ENCODE assay signal across 12 cellular contexts in genomic region chr14:55546212-55546874, GRCh38. TPM values are rescaled to one million over a fixed set of nuclear protein-coding genes. Genes with fewer than 3 reads are reported as not detected.
DNase-seq lines count a peak whose midpoint lies in the region; ATAC-seq, FAIRE-seq and TF ChIP-seq lines count a peak whose summit lies in the region.
"Had no signal": no experiment of that assay in that cellular context is flagged by ENCODE, and none has a peak within 500 bp of the region (broad histone marks: within the 10 kb centered on the region; RNA-seq: fewer than 3 reads in every experiment).

No MANE protein-coding gene starts in this region.

- peak; percentile 62 for ATAC-seq in GM19035 (IDR thresholded peaks at IDR 0.05; ENCODE audit: unreplicated experiment)
- peak; percentile 63 for ATAC-seq in GM21786 (IDR thresholded peaks at IDR 0.05; ENCODE audit: unreplicated experiment)
- ATAC-seq in HG03139 (IDR thresholded peaks at IDR 0.05; ENCODE audit: unreplicated experiment): peak; percentile 57
- no peak for ATAC-seq in right lobe of liver
- ATAC-seq: sciatic nerve had no signal

- no peaks in the 10 kb centered on the region for H3K4me1 ChIP-seq in right lobe of liver

- no peak for TF ChIP-seq POLR2A in right lobe of liver (IDR thresholded peaks at IDR 0.05)

- peak; percentile 82 for FAIRE-seq in urothelium cell line (lab: Jason Lieb, UNC)

- H3K27me3 ChIP-seq in right lobe of liver (no peaks in the 10 kb centered on the region), dorsolateral prefrontal cortex (no peaks in the 10 kb centered on the region)
- H3K27me3 ChIP-seq: hepatocyte had no signal

- H3K9me3 ChIP-seq in right lobe of liver: no peaks in the 10 kb centered on the region

- H3K4me3 ChIP-seq in right lobe of liver: no peak overlapping the region
- H3K4me3 ChIP-seq in dorsolateral prefrontal cortex: no peak overlapping the region
- H3K4me3 ChIP-seq: GM23248, hepatocyte had no signal

- no peaks in the 10 kb centered on the region for H3K36me3 ChIP-seq in right lobe of liver

- DNase-seq in urothelium cell line (ENCODE audit: low spot score) (no peak), NCI-H82 treated with DMSO at 0.1 percent for 48 hours (lab: John Stamatoyannopoulos, UW; ENCODE audit: unreplicated experiment) (no peak), right lobe of liver (no peak), dorsolateral prefrontal cortex (no peak)
- DNase-seq: activated CD8-positive, alpha-beta memory T cell treated with anti-CD3 and anti-CD28 coated beads for 24 hours; caudate nucleus; GM23248 had no signal

- H3K27ac ChIP-seq in right lobe of liver: no peak overlapping the region
- H3K27ac ChIP-seq in dorsolateral prefrontal cortex: no peak overlapping the region
- H3K27ac ChIP-seq: GM23248, hepatocyte had no signal

- TF ChIP-seq CTCF in right lobe of liver (IDR thresholded peaks at IDR 0.05): no peak
- no peak for TF ChIP-seq CTCF in dorsolateral prefrontal cortex (IDR thresholded peaks at IDR 0.05 in 54 of 56, conservative IDR thresholded peaks at IDR 0.05 in 2 of 56; ENCODE audit: low read depth in 1 of 56, partially characterized antibody in 56 of 56)

- intact Hi-C loops in right lobe of liver (cut with DNase I): no loop called here
- intact Hi-C loops in dorsolateral prefrontal cortex (cut with DNase I): no loop called here

- 83% methylated on average over 1 of the region's 3 CpGs for WGBS in right lobe of liver (ENCODE audit: insufficient coverage, low coverage, low lambda C conversion rate, missing lambda C conversion rate)

RNA-seq across cellular contexts. Expression of gene KTN1, which starts 33.7 kb away (rescaled TPM):
- total RNA-seq in right lobe of liver (10 to 100 TPM; 55.8 to 90.8 (median 64.1) TPM), dorsolateral prefrontal cortex (100 to 1,000 TPM in 117 of 120 experiments, 10 to 100 TPM in 3; 93.3 to 193 (median 136) TPM)

Comparison
In these comparisons a context has a peak if more than half of its experiments do, and no peak if none do; other contexts are left out.
1. ATAC-seq: peak in GM19035 (single experiment), GM21786 (single experiment) and HG03139 (single experiment); none in right lobe of liver (0 of 4).